29 cellular contexts compared by ENCODE assay signal in the genomic region with DNA sequence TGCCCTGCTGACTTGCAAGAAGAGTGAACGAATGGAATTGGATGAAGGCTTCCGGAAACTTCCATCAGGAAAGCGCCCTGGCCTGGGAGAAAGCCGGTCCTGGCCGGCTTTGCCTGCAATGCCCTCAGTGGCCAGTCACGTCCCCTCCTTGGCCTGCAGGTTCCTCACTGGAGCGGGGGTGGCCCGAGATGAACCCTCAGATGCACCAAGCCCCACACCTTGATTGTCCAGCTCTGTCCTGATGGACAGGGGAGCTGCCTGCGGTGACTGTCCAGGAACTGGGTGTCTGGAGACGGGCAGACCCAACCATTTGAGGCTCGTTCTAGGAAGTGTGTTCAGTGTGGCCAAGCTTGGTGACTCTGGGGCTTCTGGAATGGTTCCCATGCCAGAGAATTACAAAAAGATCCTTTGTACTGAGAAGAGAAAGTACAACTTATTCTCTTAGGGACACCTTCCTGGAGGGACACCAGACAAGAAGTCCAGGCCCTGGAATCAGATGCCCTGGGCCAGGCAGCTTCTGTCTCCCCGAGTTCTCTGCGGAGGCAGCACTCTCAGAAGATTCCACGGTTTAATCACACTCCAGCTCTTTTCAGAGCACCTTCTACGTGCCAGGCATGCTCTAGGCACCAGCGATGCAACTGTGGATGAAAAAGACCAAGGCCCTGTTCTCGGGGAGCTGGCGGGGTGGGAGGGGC.
"Had no signal": no experiment of that assay in that cellular context is flagged by ENCODE, and none has a peak within 500 bp of the region (broad histone marks: within the 10 kb centered on the region; RNA-seq: fewer than 3 reads in every experiment).

No MANE protein-coding gene starts in this region.

- H3K27me3 Mint-ChIP-seq: activated CD4-positive, alpha-beta T cell treated with anti-CD3 and anti-CD28 coated beads, Interleukin-2, amount 10 ng/mL, durations not matched to agents 24 days and 14 days had no signal

- H3K27ac Mint-ChIP-seq: activated CD4-positive, alpha-beta memory T cell treated with anti-CD3 and anti-CD28 coated beads for 36 hours; activated CD4-positive, alpha-beta T cell treated with anti-CD3 and anti-CD28 coated beads for 36 hours; activated CD4-positive, alpha-beta T cell treated with anti-CD3 and anti-CD28 coated beads, Interleukin-2, amount 10 ng/mL, durations not matched to agents 24 days and 14 days; activated CD8-positive, alpha-beta memory T cell treated with anti-CD3 and anti-CD28 coated beads, Interleukin-2, amount 10 ng/mL, durations not matched to agents 7 days and 5 days; activated CD8-positive, alpha-beta T cell treated with anti-CD3 and anti-CD28 coated beads, Interleukin-2, amount 10 ng/mL, durations not matched to agents 7 days and 5 days; activated naive CD8-positive, alpha-beta T cell; activated T-cell treated with anti-CD3 and anti-CD28 coated beads, Interleukin-2, amount 50 U/mL, for 72 hours; dendritic cell treated with granulocyte-macrophage colony-stimulating factor and Interleukin-4, amounts not matched to agents 40 ng/mL and 50 ng/mL, for 4 days; endodermal cell had no signal

- DNase-seq: activated CD4-positive, alpha-beta memory T cell treated with anti-CD3 and anti-CD28 coated beads for 36 hours; activated CD4-positive, alpha-beta T cell treated with anti-CD3 and anti-CD28 coated beads for 36 hours; activated CD4-positive, alpha-beta T cell treated with anti-CD3 and anti-CD28 coated beads, Interleukin-2, amount 10 ng/mL, durations not matched to agents 24 days and 14 days; activated CD4-positive, CD25-positive, alpha-beta regulatory T cell; activated CD4-positive, CD25-positive, alpha-beta regulatory T cell treated with anti-CD3 and anti-CD28 coated beads, Interleukin-2, amount 50 U/mL, for 72 hours; activated CD8-positive, alpha-beta memory T cell treated with anti-CD3 and anti-CD28 coated beads, Interleukin-2, amount 10 ng/mL, durations not matched to agents 7 days and 5 days; activated CD8-positive, alpha-beta memory T cell treated with anti-CD3 and anti-CD28 coated beads, Interleukin-2, amount 50 U/mL, for 4 hours; activated CD8-positive, alpha-beta T cell treated with anti-CD3 and anti-CD28 coated beads, Interleukin-2, amount 10 ng/mL, durations not matched to agents 7 days and 5 days; activated effector memory CD4-positive, alpha-beta T cell treated with Interleukin-2 at 50 U/mL for 16 hours; activated gamma-delta T cell treated with Interleukin-2 at 50 U/mL for 16 hours; activated naive CD4-positive, alpha-beta T cell treated with anti-CD3 and anti-CD28 coated beads, Interleukin-2, amount 50 U/mL, for 16 hours; activated naive CD4-positive, alpha-beta T cell treated with Interleukin-2 at 50 U/mL for 16 hours; activated T-cell treated with anti-CD3 and anti-CD28 coated beads, Interleukin-2, amount 50 U/mL, for 1 hour; activated T-cell treated with anti-CD3 and anti-CD28 coated beads, Interleukin-2, amount 50 U/mL, for 72 hours; amniotic stem cell; brain microvascular endothelial cell; central memory CD4-positive, alpha-beta T cell; cerebellar nuclear complex; dorsolateral prefrontal cortex; effector memory CD4-positive, alpha-beta T cell; endodermal cell; foreskin melanocyte; heart right ventricle; T-helper 2 cell had no signal

- H3K9me3 ChIP-seq: esophagus muscularis mucosa, gastroesophageal sphincter had no signal

- H3K36me3 ChIP-seq: brain microvascular endothelial cell, esophagus muscularis mucosa, gastroesophageal sphincter, heart right ventricle had no signal

- H3K4me3 Mint-ChIP-seq: activated CD4-positive, alpha-beta memory T cell treated with anti-CD3 and anti-CD28 coated beads for 36 hours; activated CD4-positive, alpha-beta T cell treated with anti-CD3 and anti-CD28 coated beads for 36 hours; activated CD4-positive, alpha-beta T cell treated with anti-CD3 and anti-CD28 coated beads, Interleukin-2, amount 10 ng/mL, durations not matched to agents 24 days and 14 days; activated CD8-positive, alpha-beta memory T cell treated with anti-CD3 and anti-CD28 coated beads, Interleukin-2, amount 10 ng/mL, durations not matched to agents 7 days and 5 days; activated CD8-positive, alpha-beta T cell treated with anti-CD3 and anti-CD28 coated beads, Interleukin-2, amount 10 ng/mL, durations not matched to agents 7 days and 5 days; activated naive CD8-positive, alpha-beta T cell; activated T-cell treated with anti-CD3 and anti-CD28 coated beads, Interleukin-2, amount 50 U/mL, for 72 hours; dendritic cell treated with granulocyte-macrophage colony-stimulating factor and Interleukin-4, amounts not matched to agents 40 ng/mL and 50 ng/mL, for 4 days; endodermal cell had no signal

- H3K36me3 Mint-ChIP-seq: activated CD4-positive, alpha-beta memory T cell treated with anti-CD3 and anti-CD28 coated beads for 36 hours; activated CD8-positive, alpha-beta memory T cell treated with anti-CD3 and anti-CD28 coated beads, Interleukin-2, amount 10 ng/mL, durations not matched to agents 7 days and 5 days; activated naive CD8-positive, alpha-beta T cell had no signal

- H3K4me3 ChIP-seq: coronary artery, dorsolateral prefrontal cortex, esophagus muscularis mucosa, gastroesophageal sphincter, heart right ventricle had no signal

- H3K4me1 ChIP-seq: gastroesophageal sphincter had no signal

- H3K9me3 Mint-ChIP-seq: activated CD4-positive, alpha-beta memory T cell treated with anti-CD3 and anti-CD28 coated beads for 36 hours; activated CD4-positive, alpha-beta T cell treated with anti-CD3 and anti-CD28 coated beads, Interleukin-2, amount 10 ng/mL, durations not matched to agents 24 days and 14 days; activated T-cell treated with anti-CD3 and anti-CD28 coated beads, Interleukin-2, amount 50 U/mL, for 72 hours; dendritic cell treated with granulocyte-macrophage colony-stimulating factor and Interleukin-4, amounts not matched to agents 40 ng/mL and 50 ng/mL, for 4 days; endodermal cell had no signal

- H3K27me3 ChIP-seq: brain microvascular endothelial cell, esophagus muscularis mucosa had no signal

- ATAC-seq: activated CD4-positive, alpha-beta T cell treated with anti-CD3 and anti-CD28 coated beads for 36 hours; activated CD8-positive, alpha-beta memory T cell treated with anti-CD3 and anti-CD28 coated beads, Interleukin-2, amount 10 ng/mL, durations not matched to agents 7 days and 5 days; activated CD8-positive, alpha-beta T cell treated with anti-CD3 and anti-CD28 coated beads, Interleukin-2, amount 10 ng/mL, durations not matched to agents 7 days and 5 days; activated T-cell treated with anti-CD3 and anti-CD28 coated beads, Interleukin-2, amount 50 U/mL, for 72 hours; gastroesophageal sphincter; heart right ventricle had no signal

- H3K27ac ChIP-seq: brain microvascular endothelial cell, coronary artery, dorsolateral prefrontal cortex, esophagus muscularis mucosa, gastroesophageal sphincter, heart right ventricle had no signal

- H3K4me1 Mint-ChIP-seq: activated CD4-positive, alpha-beta T cell treated with anti-CD3 and anti-CD28 coated beads for 36 hours; activated CD4-positive, alpha-beta T cell treated with anti-CD3 and anti-CD28 coated beads, Interleukin-2, amount 10 ng/mL, durations not matched to agents 24 days and 14 days; activated CD8-positive, alpha-beta memory T cell treated with anti-CD3 and anti-CD28 coated beads, Interleukin-2, amount 10 ng/mL, durations not matched to agents 7 days and 5 days; endodermal cell had no signal
